ENCODE assay signal across 27 cellular contexts in genomic region chr10:112030431-112030830, GRCh38.
"Had no signal": no experiment of that assay in that cellular context is flagged by ENCODE, and none has a peak within 500 bp of the region (broad histone marks: within the 10 kb centered on the region; RNA-seq: fewer than 3 reads in every experiment).

No MANE protein-coding gene starts in this region.

- H3K27me3 ChIP-seq: stomach, suprapubic skin, testis, thyroid gland, tibial artery, tibial nerve, transverse colon, upper lobe of left lung, upper lobe of right lung, uterus, vagina had no signal

- H3K9me3 ChIP-seq: suprapubic skin, testis, thyroid gland, uterus had no signal

- DNase-seq: stimulated activated CD4-positive, alpha-beta T cell treated with anti-CD3 and anti-CD28 coated beads, Interleukin-2, amount 100 ng/mL, for 48 hours; stimulated activated CD4-positive, alpha-beta T cell treated with anti-CD3 and anti-CD28 coated beads, Interleukin-4, amount 100 ng/mL, for 1 hour; stimulated activated CD4-positive, alpha-beta T cell treated with anti-CD3 and anti-CD28 coated beads, Interleukin-4, amount 100 ng/mL, for 24 hours; stimulated activated CD4-positive, alpha-beta T cell treated with anti-CD3 and anti-CD28 coated beads, Interleukin-4, amount 100 ng/mL, for 4 hours; stimulated activated CD8-positive, alpha-beta memory T cell treated with anti-CD3 and anti-CD28 coated beads, Interleukin-4, amount 100 ng/mL, for 48 hours; stimulated activated naive B cell treated with anti-CD40 and anti-IgM and Interleukin-4, amounts not matched to agents 10 μg/mL and 1 μg/mL and 100 μg/mL, for 72 hours; stimulated activated naive CD4-positive, alpha-beta T cell; stimulated activated naive CD4-positive, alpha-beta T cell treated with Interleukin-2 at 50 U/mL for 16 hours; stimulated activated naive CD8-positive, alpha-beta T cell treated with anti-CD3 and anti-CD28 coated beads, Interleukin-15, amount 100 ng/mL, for 72 hours; stimulated activated naive CD8-positive, alpha-beta T cell treated with anti-CD3 and anti-CD28 coated beads, Interleukin-15, Interleukin-2, amounts not matched to agents 100 U/mL and 50 U/mL, for 24 hours; stomach; substantia nigra; testis; thyroid gland; tibial artery; transverse colon; trophoblast cell; upper lobe of left lung; upper lobe of right lung; uterus had no signal

- FAIRE-seq: urothelium cell line had no signal

- H3K27ac ChIP-seq: stomach, suprapubic skin, testis, thoracic aorta, thyroid gland, tibial artery, tibial nerve, transverse colon, upper lobe of left lung, upper lobe of right lung, uterus, vagina had no signal

- H3K4me1 ChIP-seq: stomach, suprapubic skin, testis, thyroid gland, tibial artery, tibial nerve, transverse colon, upper lobe of left lung, upper lobe of right lung, uterus, vagina had no signal

- H3K36me3 ChIP-seq: stomach, suprapubic skin, thoracic aorta, thyroid gland, tibial artery, tibial nerve, transverse colon, upper lobe of left lung, upper lobe of right lung, uterus, vagina had no signal

- H3K4me3 ChIP-seq: stomach, suprapubic skin, testis, thoracic aorta, thyroid gland, tibial artery, tibial nerve, transverse colon, upper lobe of left lung, upper lobe of right lung, uterus, vagina had no signal

- ATAC-seq: stimulated activated effector memory CD8-positive, alpha-beta T cell treated with anti-CD3 and anti-CD28 coated beads, Interleukin-12 subunit alpha, Interleukin-12 subunit beta, amount 100 ng/mL, for 72 hours; stimulated activated memory B cell treated with anti-CD40 and anti-IgM and Interleukin-4, amounts not matched to agents 10 μg/mL and 1 μg/mL and 100 μg/mL, for 72 hours; stimulated activated naive B cell treated with anti-CD40 and anti-IgM and Interleukin-4, amounts not matched to agents 10 μg/mL and 1 μg/mL and 100 μg/mL, for 72 hours; stimulated activated naive CD8-positive, alpha-beta T cell treated with anti-CD3 and anti-CD28 coated beads, Interleukin-15, amount 100 ng/mL, for 72 hours; stimulated activated naive CD8-positive, alpha-beta T cell treated with anti-CD3 and anti-CD28 coated beads, Interleukin-15, Interleukin-2, amounts not matched to agents 100 U/mL and 50 U/mL, for 24 hours; upper lobe of right lung had no signal
